ENCODE assay signal across 8 cellular contexts in genomic region chr6:37101991-37102298, GRCh38.
DNase-seq lines count a peak whose midpoint lies in the region; ATAC-seq and TF ChIP-seq lines count a peak whose summit lies in the region.

No MANE protein-coding gene starts in this region.

- H3K27me3 Mint-ChIP-seq in neural progenitor cell (ENCODE audit: insufficient read depth, low read depth): peaks cover 15% of the 10 kb centered on the region

- peak overlapping the region; percentile 92 for H3K9ac ChIP-seq in MM.1S (ENCODE audit: low read length)
- no peak overlapping the region for H3K9ac ChIP-seq in neural progenitor cell

- H3K9me3 Mint-ChIP-seq in neural progenitor cell: no peaks in the 10 kb centered on the region

- peak overlapping the region; percentile 82 for H3K4me3 Mint-ChIP-seq in neural progenitor cell

- H3K4me1 ChIP-seq in MM.1S (ENCODE audit: low read length) (peaks cover 42% of the 10 kb centered on the region), ectodermal cell (ENCODE audit: control insufficient read depth, insufficient read depth, low read length) (peaks cover 37% of the 10 kb centered on the region), neural progenitor cell (peaks cover 39% of the 10 kb centered on the region)

- POLR2A ChIA-PET in AG04450 (lab: Yijun Ruan, JAX): interaction anchor here (0.6 to 1.7 kb wide), 10 partner anchors 18 to 88 kb away, joined by 3 to 11 read pairs (median 6); partner anchors contain the start of gene PIM1

- 26 to 33% methylated on average over 5 of the region's 5 CpGs for WGBS in ectodermal cell, 2 experiments

- H4K20me1 ChIP-seq in MM.1S (ENCODE audit: insufficient read depth, low read length): no peaks in the 10 kb centered on the region
- H4K20me1 ChIP-seq in neural progenitor cell (ENCODE audit: low read depth): peaks cover 3% of the 10 kb centered on the region

- no peak for TF ChIP-seq CTCF in AG04450 (IDR thresholded peaks at IDR 0.05; ENCODE audit: low read depth, low read length)
- TF ChIP-seq CTCF in MM.1S (IDR thresholded peaks at IDR 0.05; ENCODE audit: low read length): no peak
- TF ChIP-seq CTCF in neural progenitor cell (IDR thresholded peaks at IDR 0.05): no peak

- peaks cover 50% of the 10 kb centered on the region for H3K4me1 Mint-ChIP-seq in neural progenitor cell

- H3F3A ChIP-seq in MM.1S (ENCODE audit: insufficient read depth, low read length) (peaks cover 47% of the 10 kb centered on the region), neural progenitor cell (ENCODE audit: low read depth) (peaks cover 44% of the 10 kb centered on the region)

- H2AFZ ChIP-seq in MM.1S (ENCODE audit: low read length) (0 out of 2 replicates have a peak overlapping the region, but pooled peaks have one; percentile 9), neural progenitor cell (replicated peaks) (peak overlapping the region; percentile 20)

- H3K9me3 ChIP-seq in AG04450 (ENCODE audit: control insufficient read depth, insufficient read depth, low read length) (no peaks in the 10 kb centered on the region), MM.1S (replicated peaks; ENCODE audit: insufficient read depth, low read length) (no peaks in the 10 kb centered on the region), ectodermal cell (ENCODE audit: control insufficient read depth, low read length) (no peaks in the 10 kb centered on the region), neural progenitor cell (ENCODE audit: low read depth) (no peaks in the 10 kb centered on the region)

- CTCF ChIA-PET in AG04450 (lab: Charles Lee): interaction anchor here (0.6 to 1.6 kb wide), 6 partner anchors 43 to 84 kb away, joined by 3 to 7 read pairs (median 3); partner anchors contain the start of gene PIM1

- H3K79me2 ChIP-seq in MM.1S (ENCODE audit: low read length) (no peaks in the 10 kb centered on the region), neural progenitor cell (ENCODE audit: low read depth) (no peaks in the 10 kb centered on the region)

- no peaks in the 10 kb centered on the region for H3K36me3 ChIP-seq in MM.1S (replicated peaks; ENCODE audit: insufficient read depth, low read length)
- H3K36me3 ChIP-seq in ectodermal cell (ENCODE audit: control insufficient read depth, insufficient read depth, low read length): no peaks in the 10 kb centered on the region
- H3K36me3 ChIP-seq in neural progenitor cell: no peaks in the 10 kb centered on the region

- H3K4me2 ChIP-seq in MM.1S (ENCODE audit: low read depth, low read length): peak overlapping the region; percentile 90
- peak overlapping the region; percentile 74 for H3K4me2 ChIP-seq in neural progenitor cell

- no peak for DNase-seq in AG04450 (ENCODE audit: low read depth, low spot score)
- DNase-seq in MM.1S: no peak
- DNase-seq in neural progenitor cell (ENCODE audit: low spot score): no peak
- no peak for DNase-seq in Ammon's horn (ENCODE audit: low spot score)
- no peak for DNase-seq in HK-2 (ENCODE audit: unreplicated experiment)
- no peak for DNase-seq in NCI-H82 treated with DMSO at 0.1 percent for 48 hours (lab: John Stamatoyannopoulos, UW; ENCODE audit: unreplicated experiment)

- H3K36me3 Mint-ChIP-seq in neural progenitor cell: no peaks in the 10 kb centered on the region

- H3K27me3 ChIP-seq in AG04450 (ENCODE audit: control insufficient read depth, insufficient read depth, low read length): no peaks in the 10 kb centered on the region
- H3K27me3 ChIP-seq in MM.1S (replicated peaks; ENCODE audit: insufficient read depth, low read length): no peaks in the 10 kb centered on the region
- no peaks in the 10 kb centered on the region for H3K27me3 ChIP-seq in ectodermal cell (ENCODE audit: control insufficient read depth, insufficient read depth, low read length, poor library complexity, severe bottlenecking)
- no peaks in the 10 kb centered on the region for H3K27me3 ChIP-seq in neural progenitor cell

- H3K9me2 ChIP-seq in MM.1S (replicated peaks; ENCODE audit: insufficient read depth, low read length): no peaks in the 10 kb centered on the region

- no peak overlapping the region; the same call in 1 of the 2 replicates for H3K4me3 ChIP-seq in AG04450 (ENCODE audit: low read depth, low read length)
- H3K4me3 ChIP-seq in MM.1S (ENCODE audit: low read length): peak overlapping the region; percentile 53
- H3K4me3 ChIP-seq in ectodermal cell (ENCODE audit: insufficient read depth, low read depth, low read length): peak overlapping the region; percentile 22
- H3K4me3 ChIP-seq in neural progenitor cell: peak overlapping the region; percentile 48

- H3K27ac Mint-ChIP-seq in neural progenitor cell: peak overlapping the region; percentile 100

- H3K27ac ChIP-seq in AG04450 (ENCODE audit: low read depth, low read length): peak overlapping the region; percentile 65
- peak overlapping the region; percentile 100 for H3K27ac ChIP-seq in MM.1S (ENCODE audit: low read length)
- H3K27ac ChIP-seq in ectodermal cell (ENCODE audit: insufficient read depth, low read depth, low read length, poor library complexity, severe bottlenecking): peak overlapping the region; percentile 96
- H3K27ac ChIP-seq in neural progenitor cell: no peak overlapping the region

- no peak for ATAC-seq in GM19324 (IDR thresholded peaks at IDR 0.05; ENCODE audit: low FRiP score, unreplicated experiment)
